In the genomic region with DNA sequence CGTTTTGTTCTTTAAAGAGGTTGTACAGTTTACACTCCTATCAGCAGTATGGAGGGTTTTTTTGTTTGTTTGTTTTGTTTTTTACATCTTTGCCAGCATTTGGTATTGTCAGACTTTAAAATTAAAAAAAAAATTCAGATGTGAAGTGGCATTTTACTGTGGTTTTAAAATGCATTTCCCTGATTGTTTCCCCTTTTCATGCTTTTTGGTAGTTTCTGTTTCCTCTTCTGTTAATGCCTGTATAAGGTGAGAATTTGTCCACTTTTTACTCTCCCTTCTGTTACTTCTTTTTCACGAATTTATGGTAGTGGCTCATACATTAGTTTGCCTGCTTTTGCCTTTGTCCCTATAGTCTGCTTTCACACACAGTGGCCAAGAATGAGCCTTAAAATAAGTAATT, we compare ENCODE assay signal across 24 cellular contexts.
"Had no signal": no experiment of that assay in that cellular context is flagged by ENCODE, and none has a peak within 500 bp of the region (broad histone marks: within the 10 kb centered on the region; RNA-seq: fewer than 3 reads in every experiment).

No MANE protein-coding gene starts in this region.

- H3K27ac ChIP-seq: ascending aorta, cardiac muscle cell, colonic mucosa, Peyer's patch, WERI-Rb-1 had no signal

- DNase-seq: activated CD4-positive, alpha-beta T cell treated with anti-CD3 and anti-CD28 coated beads, Interleukin-2, amount 10 ng/mL, durations not matched to agents 24 days and 14 days; activated CD4-positive, alpha-beta T cell treated with anti-CD3 and anti-CD28 coated beads, Interleukin-2, amount 50 U/mL, for 4 hours; activated CD8-positive, alpha-beta T cell treated with anti-CD3 and anti-CD28 coated beads, Interleukin-2, amount 10 ng/mL, durations not matched to agents 7 days and 5 days; activated gamma-delta T cell; activated naive CD4-positive, alpha-beta T cell treated with Interleukin-2 at 50 U/mL for 16 hours; activated naive CD8-positive, alpha-beta T cell treated with anti-CD3 and anti-CD28 coated beads, Interleukin-2, amount 10 ng/mL, durations not matched to agents 7 days and 5 days; activated T-cell treated with anti-CD3 and anti-CD28 coated beads, Interleukin-2, amount 50 U/mL, for 24 hours; amygdala; colonic mucosa; MG63; NCI-H1105; NCI-H1417 treated with DMSO at 0.1 percent for 48 hours; NCI-H1694; NCI-H1930; NCI-H345; NCI-H524 treated with DMSO at 0.1 percent for 48 hours; PC-3; Peyer's patch; RPMI8226; SIG-M5; T1000; WERI-Rb-1 had no signal
